Comparison of ENCODE assay signal across 10 cellular contexts in genomic region chr22:29074276-29074625, GRCh38. TPM values are rescaled to one million over a fixed set of nuclear protein-coding genes. Genes with fewer than 3 reads are reported as not detected.
DNase-seq lines count a peak whose midpoint lies in the region; ATAC-seq and TF ChIP-seq lines count a peak whose summit lies in the region.
"Had no signal": no experiment of that assay in that cellular context is flagged by ENCODE, and none has a peak within 500 bp of the region (broad histone marks: within the 10 kb centered on the region; RNA-seq: fewer than 3 reads in every experiment).

No MANE protein-coding gene starts in this region.

- 55 to 58% methylated on average over 8 of the region's 8 CpGs for WGBS in thyroid gland, 2 donors

- peak overlapping the region; percentile 76 for H3K4me3 Mint-ChIP-seq in activated CD4-positive, alpha-beta T cell treated with anti-CD3 and anti-CD28 coated beads, Interleukin-2, amount 10 ng/mL, durations not matched to agents 24 days and 14 days
- no peak overlapping the region for H3K4me3 Mint-ChIP-seq in activated CD4-positive, alpha-beta T cell treated with anti-CD3 and anti-CD28 coated beads, Interleukin-2, amount 10 ng/mL, durations not matched to agents 7 days and 5 days

- H3K4me3 ChIP-seq in duodenal mucosa (ENCODE audit: low read depth in 1 of 2, low read length in 2 of 2) (peak overlapping the region; percentile 79 to 80), muscle layer of colon (ENCODE audit: low read depth in 1 of 2, low read length in 2 of 2) (peak overlapping the region; percentile 31 to 70), thyroid gland (replicated peaks in 1 of 3) (peak overlapping the region in 2 of 3 donors; percentile 81 to 83)

- ATAC-seq in HG03095 (IDR thresholded peaks at IDR 0.05; ENCODE audit: unreplicated experiment): no peak

- no peaks in the 10 kb centered on the region for H3K36me3 Mint-ChIP-seq in activated CD4-positive, alpha-beta T cell treated with anti-CD3 and anti-CD28 coated beads, Interleukin-2, amount 10 ng/mL, durations not matched to agents 24 days and 14 days (ENCODE audit: low read depth)
- no peaks in the 10 kb centered on the region for H3K36me3 Mint-ChIP-seq in activated CD4-positive, alpha-beta T cell treated with anti-CD3 and anti-CD28 coated beads, Interleukin-2, amount 10 ng/mL, durations not matched to agents 7 days and 5 days (ENCODE audit: low read depth)

- H3K4me1 ChIP-seq in duodenal mucosa (ENCODE audit: control insufficient read depth in 1 of 2, insufficient read depth in 2 of 2, low read length in 2 of 2): peaks cover 24 to 56% of the 10 kb centered on the region in 2 donors
- H3K4me1 ChIP-seq in muscle layer of colon (ENCODE audit: insufficient read depth, low read length): peaks cover 21% of the 10 kb centered on the region
- peaks cover 31 to 43% of the 10 kb centered on the region in 2 donors for H3K4me1 ChIP-seq in thyroid gland

- H3K27ac ChIP-seq in duodenal mucosa (ENCODE audit: low read depth, low read length) (no peak overlapping the region), muscle layer of colon (ENCODE audit: low read depth, low read length) (peak overlapping the region; percentile 30), thyroid gland (peak overlapping the region; percentile 47 to 74 (median 50))
- H3K27ac ChIP-seq: HL-60 had no signal

- H3K9ac ChIP-seq in duodenal mucosa (ENCODE audit: low read depth in 1 of 2, low read length in 2 of 2) (peak overlapping the region; percentile 6 to 70), muscle layer of colon (ENCODE audit: low read length) (no peak overlapping the region)

- H3K27ac Mint-ChIP-seq in activated CD4-positive, alpha-beta T cell treated with anti-CD3 and anti-CD28 coated beads, Interleukin-2, amount 10 ng/mL, durations not matched to agents 24 days and 14 days: no peak overlapping the region
- no peak overlapping the region for H3K27ac Mint-ChIP-seq in activated CD4-positive, alpha-beta T cell treated with anti-CD3 and anti-CD28 coated beads, Interleukin-2, amount 10 ng/mL, durations not matched to agents 7 days and 5 days

- no peaks in the 10 kb centered on the region for H3K9me3 ChIP-seq in duodenal mucosa (ENCODE audit: control insufficient read depth in 1 of 2, low read length in 2 of 2)
- H3K9me3 ChIP-seq in muscle layer of colon (ENCODE audit: low read length): no peaks in the 10 kb centered on the region
- H3K9me3 ChIP-seq in thyroid gland: no peaks in the 10 kb centered on the region

- POLR2A ChIA-PET in activated CD4-positive, alpha-beta T cell treated with anti-CD3 and anti-CD28 coated beads, Interleukin-2, amount 10 ng/mL, durations not matched to agents 7 days and 5 days (lab: Charles Lee): no interaction called here

- intact Hi-C loops in activated CD4-positive, alpha-beta T cell treated with anti-CD3 and anti-CD28 coated beads, Interleukin-2, amount 10 ng/mL, durations not matched to agents 24 days and 14 days (cut with micrococcal nuclease): no loop called here
- intact Hi-C loops in thyroid gland (cut with DNase I): loop anchor here (10.0 kb wide), 1 partner anchor 81 kb away; no protein-coding TSS in a partner anchor

- peaks cover 77% of the 10 kb centered on the region for H3K27me3 Mint-ChIP-seq in activated CD4-positive, alpha-beta T cell treated with anti-CD3 and anti-CD28 coated beads, Interleukin-2, amount 10 ng/mL, durations not matched to agents 24 days and 14 days
- H3K27me3 Mint-ChIP-seq in activated CD4-positive, alpha-beta T cell treated with anti-CD3 and anti-CD28 coated beads, Interleukin-2, amount 10 ng/mL, durations not matched to agents 7 days and 5 days: peaks cover 74% of the 10 kb centered on the region

- H3K4me1 Mint-ChIP-seq in activated CD4-positive, alpha-beta T cell treated with anti-CD3 and anti-CD28 coated beads, Interleukin-2, amount 10 ng/mL, durations not matched to agents 24 days and 14 days: peaks cover 18% of the 10 kb centered on the region
- peaks cover 14% of the 10 kb centered on the region for H3K4me1 Mint-ChIP-seq in activated CD4-positive, alpha-beta T cell treated with anti-CD3 and anti-CD28 coated beads, Interleukin-2, amount 10 ng/mL, durations not matched to agents 7 days and 5 days

- DNase-seq in activated CD4-positive, alpha-beta T cell treated with anti-CD3 and anti-CD28 coated beads, Interleukin-2, amount 10 ng/mL, durations not matched to agents 24 days and 14 days: no peak
- no peak for DNase-seq in activated CD4-positive, alpha-beta T cell treated with anti-CD3 and anti-CD28 coated beads, Interleukin-2, amount 10 ng/mL, durations not matched to agents 7 days and 5 days
- DNase-seq in thyroid gland (no peak), OCI-M2 (lab: John Stamatoyannopoulos, UW; ENCODE audit: unreplicated experiment) (no peak), kidney tubule cell (ENCODE audit: low spot score) (no peak)
- DNase-seq: activated effector memory CD4-positive, alpha-beta T cell treated with Interleukin-2 at 50 U/mL for 16 hours had no signal

- CTCF ChIA-PET in activated CD4-positive, alpha-beta T cell treated with anti-CD3 and anti-CD28 coated beads, Interleukin-2, amount 10 ng/mL, durations not matched to agents 7 days and 5 days (lab: Charles Lee): interaction anchor here (0.6 to 1.4 kb wide), 2 partner anchors 15 to 296 kb away, joined by 3 read pairs; no protein-coding TSS in a partner anchor

- no peak for TF ChIP-seq CTCF in thyroid gland (IDR thresholded peaks at IDR 0.05)

- no peak for TF ChIP-seq POLR2A in thyroid gland (IDR thresholded peaks at IDR 0.05)

- no peaks in the 10 kb centered on the region for H3K9me3 Mint-ChIP-seq in activated CD4-positive, alpha-beta T cell treated with anti-CD3 and anti-CD28 coated beads, Interleukin-2, amount 10 ng/mL, durations not matched to agents 24 days and 14 days
- no peaks in the 10 kb centered on the region for H3K9me3 Mint-ChIP-seq in activated CD4-positive, alpha-beta T cell treated with anti-CD3 and anti-CD28 coated beads, Interleukin-2, amount 10 ng/mL, durations not matched to agents 7 days and 5 days

- no peaks in the 10 kb centered on the region for H3K27me3 ChIP-seq in duodenal mucosa (ENCODE audit: control insufficient read depth in 1 of 2, insufficient read depth in 2 of 2, low read length in 2 of 2)
- H3K27me3 ChIP-seq in muscle layer of colon (ENCODE audit: control insufficient read depth in 1 of 2, insufficient read depth in 2 of 2, low read length in 2 of 2): no peaks in the 10 kb centered on the region
- no peaks in the 10 kb centered on the region for H3K27me3 ChIP-seq in thyroid gland

- H3K36me3 ChIP-seq in duodenal mucosa (ENCODE audit: control insufficient read depth in 1 of 2, insufficient read depth in 2 of 2, low read length in 2 of 2): no peaks in the 10 kb centered on the region
- H3K36me3 ChIP-seq in muscle layer of colon (ENCODE audit: insufficient read depth, low read length): no peaks in the 10 kb centered on the region
- H3K36me3 ChIP-seq in thyroid gland: no peaks in the 10 kb centered on the region

RNA-seq across cellular contexts. Expression of gene KREMEN1, which starts 1.4 kb away (rescaled TPM):
- total RNA-seq in activated CD4-positive, alpha-beta T cell treated with anti-CD3 and anti-CD28 coated beads, Interleukin-2, amount 10 ng/mL, durations not matched to agents 24 days and 14 days: not detected in 2 replicates
- total RNA-seq in activated CD4-positive, alpha-beta T cell treated with anti-CD3 and anti-CD28 coated beads, Interleukin-2, amount 10 ng/mL, durations not matched to agents 7 days and 5 days: under 1 TPM in 1 of 2 experiments, not detected in 1; 0.15 TPM
- 10 to 100 TPM; 18.1 to 27.1 (median 25.6) TPM for total RNA-seq in thyroid gland

RNA-seq across cellular contexts. Expression of gene C22orf31, which starts 12.6 kb away (rescaled TPM):
- total RNA-seq in activated CD4-positive, alpha-beta T cell treated with anti-CD3 and anti-CD28 coated beads, Interleukin-2, amount 10 ng/mL, durations not matched to agents 24 days and 14 days: not detected in 2 replicates
- total RNA-seq in activated CD4-positive, alpha-beta T cell treated with anti-CD3 and anti-CD28 coated beads, Interleukin-2, amount 10 ng/mL, durations not matched to agents 7 days and 5 days: not detected
- not detected for total RNA-seq in thyroid gland

Comparison
In these comparisons a context has a peak if more than half of its experiments do, and no peak if none do; other contexts are left out.
1. RNA of gene KREMEN1, which starts 1.4 kb away (total RNA-seq): 18.1 to 27.1 TPM in thyroid gland; 0.15 TPM in activated CD4-positive, alpha-beta T cell treated with anti-CD3 and anti-CD28 coated beads, Interleukin-2, amount 10 ng/mL, durations not matched to agents 7 days and 5 days and not detected in activated CD4-positive, alpha-beta T cell treated with anti-CD3 and anti-CD28 coated beads, Interleukin-2, amount 10 ng/mL, durations not matched to agents 24 days and 14 days; every median in the first group is over 10 times any median in the second.
2. Peak in every context shown above with its lines, with median percentiles within 50 percentile points of each other: H3K4me3 ChIP-seq.